20 cellular contexts compared by ENCODE assay signal in genomic region chr2:227819398-227819697, GRCh38. TPM values are rescaled to one million over a fixed set of nuclear protein-coding genes. Genes with fewer than 3 reads are reported as not detected.
DNase-seq lines count a peak whose midpoint lies in the region; ATAC-seq and TF ChIP-seq lines count a peak whose summit lies in the region.
"Had no signal": no experiment of that assay in that cellular context is flagged by ENCODE, and none has a peak within 500 bp of the region (broad histone marks: within the 10 kb centered on the region; RNA-seq: fewer than 3 reads in every experiment).

No MANE protein-coding gene starts in this region.

- peak overlapping the region; percentile 95 for H3K27ac Mint-ChIP-seq in activated naive CD8-positive, alpha-beta T cell treated with anti-CD3 and anti-CD28 coated beads, Interleukin-2, amount 50 U/mL, for 24 hours
- H3K27ac Mint-ChIP-seq in activated naive CD8-positive, alpha-beta T cell treated with anti-CD3 and anti-CD28 coated beads for 36 hours: no peak overlapping the region
- peak overlapping the region; percentile 92 for H3K27ac Mint-ChIP-seq in activated T-helper 17 cell treated with anti-CD3 and anti-CD28 coated beads, Interleukin-2, amount 50 U/mL, for 72 hours
- H3K27ac Mint-ChIP-seq in natural killer cell treated with Interleukin-12 subunit alpha and Interleukin-12 subunit beta and Interleukin-15 and Interleukin-18, amount 100 ng/mL, for 72 hours: no peak overlapping the region
- H3K27ac Mint-ChIP-seq: activated CD8-positive, alpha-beta memory T cell treated with anti-CD3 and anti-CD28 coated beads, Interleukin-2, amount 10 ng/mL, durations not matched to agents 7 days and 5 days; dendritic cell treated with granulocyte-macrophage colony-stimulating factor and Interleukin-4, amounts not matched to agents 40 ng/mL and 50 ng/mL, for 4 days; immature natural killer cell; type B pancreatic cell; WTC11 had no signal

- no peak for ATAC-seq in activated naive CD8-positive, alpha-beta T cell treated with anti-CD3 and anti-CD28 coated beads, Interleukin-2, amount 50 U/mL, for 24 hours
- ATAC-seq in activated T-helper 17 cell treated with anti-CD3 and anti-CD28 coated beads, Interleukin-2, amount 50 U/mL, for 72 hours (replicated peaks): no peak
- ATAC-seq in upper lobe of left lung (ENCODE audit: low FRiP score in 2 of 2): no peak
- no peak for ATAC-seq in natural killer cell treated with Interleukin-12 subunit alpha and Interleukin-12 subunit beta and Interleukin-15 and Interleukin-18, amount 100 ng/mL, for 72 hours
- ATAC-seq: activated CD8-positive, alpha-beta memory T cell treated with anti-CD3 and anti-CD28 coated beads, Interleukin-2, amount 10 ng/mL, durations not matched to agents 7 days and 5 days; WTC11 had no signal

- H3K27ac ChIP-seq in upper lobe of left lung: peak overlapping the region; percentile 47 to 80 (median 72)

- no peaks in the 10 kb centered on the region for H3K27me3 ChIP-seq in upper lobe of left lung

- no peak for TF ChIP-seq EP300 in upper lobe of left lung (IDR thresholded peaks at IDR 0.05)

- no peak overlapping the region for H3K4me3 Mint-ChIP-seq in activated naive CD8-positive, alpha-beta T cell treated with anti-CD3 and anti-CD28 coated beads, Interleukin-2, amount 50 U/mL, for 24 hours
- H3K4me3 Mint-ChIP-seq in activated naive CD8-positive, alpha-beta T cell treated with anti-CD3 and anti-CD28 coated beads for 36 hours: no peak overlapping the region
- peak overlapping the region; percentile 94 for H3K4me3 Mint-ChIP-seq in activated T-helper 17 cell treated with anti-CD3 and anti-CD28 coated beads, Interleukin-2, amount 50 U/mL, for 72 hours
- no peak overlapping the region for H3K4me3 Mint-ChIP-seq in natural killer cell treated with Interleukin-12 subunit alpha and Interleukin-12 subunit beta and Interleukin-15 and Interleukin-18, amount 100 ng/mL, for 72 hours
- H3K4me3 Mint-ChIP-seq: activated CD8-positive, alpha-beta memory T cell treated with anti-CD3 and anti-CD28 coated beads, Interleukin-2, amount 10 ng/mL, durations not matched to agents 7 days and 5 days; dendritic cell treated with granulocyte-macrophage colony-stimulating factor and Interleukin-4, amounts not matched to agents 40 ng/mL and 50 ng/mL, for 4 days; immature natural killer cell; type B pancreatic cell; WTC11 had no signal

- no peak for DNase-seq in activated naive CD8-positive, alpha-beta T cell treated with anti-CD3 and anti-CD28 coated beads, Interleukin-2, amount 50 U/mL, for 24 hours
- no peak for DNase-seq in activated naive CD8-positive, alpha-beta T cell treated with anti-CD3 and anti-CD28 coated beads for 36 hours
- DNase-seq in kidney tubule cell (ENCODE audit: low spot score) (peak; percentile 95), upper lobe of left lung (no peak), OCI-M2 (lab: John Stamatoyannopoulos, UW; ENCODE audit: unreplicated experiment) (no peak)
- no peak for DNase-seq in natural killer cell treated with Interleukin-12 subunit alpha and Interleukin-12 subunit beta and Interleukin-15 and Interleukin-18, amount 100 ng/mL, for 72 hours (ENCODE audit: low spot score)
- no peak for DNase-seq in stimulated activated CD4-positive, alpha-beta T cell treated with anti-CD3 and anti-CD28 coated beads, Interleukin-1b, Interleukin-23, amount 100 ng/mL, for 48 hours
- DNase-seq: activated CD8-positive, alpha-beta memory T cell treated with anti-CD3 and anti-CD28 coated beads, Interleukin-2, amount 10 ng/mL, durations not matched to agents 7 days and 5 days; activated gamma-delta T cell; immature natural killer cell; KBM-7; NCI-H1092 treated with DMSO at 0.1 percent for 48 hours; NCI-H748 treated with DMSO at 0.1 percent for 48 hours; occipital lobe had no signal

- peaks cover 36% of the 10 kb centered on the region for H3K4me1 Mint-ChIP-seq in activated naive CD8-positive, alpha-beta T cell treated with anti-CD3 and anti-CD28 coated beads, Interleukin-2, amount 50 U/mL, for 24 hours
- H3K4me1 Mint-ChIP-seq in activated naive CD8-positive, alpha-beta T cell treated with anti-CD3 and anti-CD28 coated beads for 36 hours: peaks cover 24% of the 10 kb centered on the region
- H3K4me1 Mint-ChIP-seq in activated T-helper 17 cell treated with anti-CD3 and anti-CD28 coated beads, Interleukin-2, amount 50 U/mL, for 72 hours: peaks cover 29% of the 10 kb centered on the region
- peaks cover 0 to 6% of the 10 kb centered on the region in 2 donors for H3K4me1 Mint-ChIP-seq in natural killer cell treated with Interleukin-12 subunit alpha and Interleukin-12 subunit beta and Interleukin-15 and Interleukin-18, amount 100 ng/mL, for 72 hours (ENCODE audit: low read depth in 2 of 2)
- H3K4me1 Mint-ChIP-seq: immature natural killer cell had no signal

- no peak for TF ChIP-seq POLR2A in upper lobe of left lung (IDR thresholded peaks at IDR 0.05)

- no peak overlapping the region for H3K4me3 ChIP-seq in upper lobe of left lung

- peaks cover 18% of the 10 kb centered on the region for H3K27me3 Mint-ChIP-seq in activated naive CD8-positive, alpha-beta T cell treated with anti-CD3 and anti-CD28 coated beads, Interleukin-2, amount 50 U/mL, for 24 hours
- H3K27me3 Mint-ChIP-seq in activated naive CD8-positive, alpha-beta T cell treated with anti-CD3 and anti-CD28 coated beads for 36 hours: peaks cover 27% of the 10 kb centered on the region
- H3K27me3 Mint-ChIP-seq in activated T-helper 17 cell treated with anti-CD3 and anti-CD28 coated beads, Interleukin-2, amount 50 U/mL, for 72 hours: no peaks in the 10 kb centered on the region
- peaks cover 10 to 15% of the 10 kb centered on the region in 2 donors for H3K27me3 Mint-ChIP-seq in natural killer cell treated with Interleukin-12 subunit alpha and Interleukin-12 subunit beta and Interleukin-15 and Interleukin-18, amount 100 ng/mL, for 72 hours
- H3K27me3 Mint-ChIP-seq: type B pancreatic cell had no signal

- 88 to 95% methylated on average over 3 of the region's 3 CpGs for WGBS in upper lobe of left lung, 2 donors

- H3K4me1 ChIP-seq in upper lobe of left lung: peaks cover 4 to 25% (median 18%) of the 10 kb centered on the region in 4 donors

- TF ChIP-seq CTCF in upper lobe of left lung (IDR thresholded peaks at IDR 0.05): no peak

- H3K9me3 Mint-ChIP-seq in activated naive CD8-positive, alpha-beta T cell treated with anti-CD3 and anti-CD28 coated beads, Interleukin-2, amount 50 U/mL, for 24 hours: peaks cover 5% of the 10 kb centered on the region
- H3K9me3 Mint-ChIP-seq in activated naive CD8-positive, alpha-beta T cell treated with anti-CD3 and anti-CD28 coated beads for 36 hours: no peaks in the 10 kb centered on the region
- peaks cover 11% of the 10 kb centered on the region for H3K9me3 Mint-ChIP-seq in activated T-helper 17 cell treated with anti-CD3 and anti-CD28 coated beads, Interleukin-2, amount 50 U/mL, for 72 hours
- H3K9me3 Mint-ChIP-seq in natural killer cell treated with Interleukin-12 subunit alpha and Interleukin-12 subunit beta and Interleukin-15 and Interleukin-18, amount 100 ng/mL, for 72 hours: peaks cover 10% of the 10 kb centered on the region

- H3K36me3 Mint-ChIP-seq in activated naive CD8-positive, alpha-beta T cell treated with anti-CD3 and anti-CD28 coated beads, Interleukin-2, amount 50 U/mL, for 24 hours (ENCODE audit: low read depth): peaks cover 6% of the 10 kb centered on the region
- H3K36me3 Mint-ChIP-seq in activated naive CD8-positive, alpha-beta T cell treated with anti-CD3 and anti-CD28 coated beads for 36 hours: peaks cover 3% of the 10 kb centered on the region
- H3K36me3 Mint-ChIP-seq in activated T-helper 17 cell treated with anti-CD3 and anti-CD28 coated beads, Interleukin-2, amount 50 U/mL, for 72 hours (ENCODE audit: low read depth): peaks cover 46% of the 10 kb centered on the region
- no peaks in the 10 kb centered on the region for H3K36me3 Mint-ChIP-seq in natural killer cell treated with Interleukin-12 subunit alpha and Interleukin-12 subunit beta and Interleukin-15 and Interleukin-18, amount 100 ng/mL, for 72 hours
- H3K36me3 Mint-ChIP-seq: activated CD8-positive, alpha-beta memory T cell treated with anti-CD3 and anti-CD28 coated beads, Interleukin-2, amount 10 ng/mL, durations not matched to agents 7 days and 5 days; immature natural killer cell; type B pancreatic cell; WTC11 had no signal

- H3K36me3 ChIP-seq in upper lobe of left lung: no peaks in the 10 kb centered on the region

- H3K9me3 ChIP-seq in upper lobe of left lung: no peaks in the 10 kb centered on the region

RNA-seq across cellular contexts. Expression of gene CCL20, which starts 5.7 kb away (rescaled TPM):
- 1 to 10 TPM; 3.1 to 4.4 TPM for total RNA-seq in activated naive CD8-positive, alpha-beta T cell treated with anti-CD3 and anti-CD28 coated beads for 36 hours
- 100 to 1,000 TPM in 1 of 2 donors, 10 to 100 TPM in 1; 36.1 to 137 TPM for total RNA-seq in activated T-helper 17 cell treated with anti-CD3 and anti-CD28 coated beads, Interleukin-2, amount 50 U/mL, for 72 hours
- total RNA-seq in upper lobe of left lung: 1 to 10 TPM in 4 of 6 donors, under 1 TPM in 1, not detected in 1; 0.66 to 8.6 (median 3.8) TPM
- not detected for total RNA-seq in natural killer cell treated with Interleukin-12 subunit alpha and Interleukin-12 subunit beta and Interleukin-15 and Interleukin-18, amount 100 ng/mL, for 72 hours
- total RNA-seq: occipital lobe, skeletal muscle tissue, WTC11 had no signal

RNA-seq across cellular contexts. Expression of gene DAW1, which starts 52.1 kb away (rescaled TPM):
- total RNA-seq in activated naive CD8-positive, alpha-beta T cell treated with anti-CD3 and anti-CD28 coated beads for 36 hours: not detected
- total RNA-seq in activated T-helper 17 cell treated with anti-CD3 and anti-CD28 coated beads, Interleukin-2, amount 50 U/mL, for 72 hours: under 1 TPM in 1 of 2 donors, not detected in 1; 0.24 TPM
- total RNA-seq in upper lobe of left lung: 10 to 100 TPM in 1 of 6 donors, 1 to 10 TPM in 4, under 1 TPM in 1; 0.66 to 18.7 (median 4.5) TPM
- total RNA-seq in natural killer cell treated with Interleukin-12 subunit alpha and Interleukin-12 subunit beta and Interleukin-15 and Interleukin-18, amount 100 ng/mL, for 72 hours: not detected
- total RNA-seq: activated CD8-positive, alpha-beta memory T cell treated with anti-CD3 and anti-CD28 coated beads, Interleukin-2, amount 10 ng/mL, durations not matched to agents 7 days and 5 days; skeletal muscle tissue; T-helper 1 cell treated with Interleukin-12 subunit alpha and Interleukin-12 subunit beta and Interleukin-4 antibody, amounts not matched to agents 30 ng/mL and 1 ng/mL, for 36 hours had no signal

Comparison
In these comparisons a context has a peak if more than half of its experiments do, and no peak if none do; other contexts are left out.
1. H3K27ac Mint-ChIP-seq: peak in activated naive CD8-positive, alpha-beta T cell treated with anti-CD3 and anti-CD28 coated beads, Interleukin-2, amount 50 U/mL, for 24 hours (single experiment) and activated T-helper 17 cell treated with anti-CD3 and anti-CD28 coated beads, Interleukin-2, amount 50 U/mL, for 72 hours (single experiment); none in activated naive CD8-positive, alpha-beta T cell treated with anti-CD3 and anti-CD28 coated beads for 36 hours (single experiment) and natural killer cell treated with Interleukin-12 subunit alpha and Interleukin-12 subunit beta and Interleukin-15 and Interleukin-18, amount 100 ng/mL, for 72 hours (0 of 2).